Comparison of ENCODE assay signal across 18 cellular contexts in genomic region chr1:61956012-61956645, GRCh38.
DNase-seq lines count a peak whose midpoint lies in the region; ATAC-seq and TF ChIP-seq lines count a peak whose summit lies in the region.
"Had no signal": no experiment of that assay in that cellular context is flagged by ENCODE, and none has a peak within 500 bp of the region (broad histone marks: within the 10 kb centered on the region; RNA-seq: fewer than 3 reads in every experiment).

No MANE protein-coding gene starts in this region.

- ATAC-seq in GM18511 (IDR thresholded peaks at IDR 0.05; ENCODE audit: unreplicated experiment) = no peak
- ATAC-seq: Right ventricle myocardium inferior had no signal

- H3K4me3 ChIP-seq in AG10803 (ENCODE audit: low read length) = no peak overlapping the region
- no peak overlapping the region for H3K4me3 ChIP-seq in HUES6 (ENCODE audit: low read depth, low read length)
- no peak overlapping the region for H3K4me3 ChIP-seq in iPS-20b (ENCODE audit: low read length)
- H3K4me3 ChIP-seq: BLaER1 had no signal

- DNase-seq in AG10803 (ENCODE audit: low read depth) = peak; percentile 1
- DNase-seq in cerebellar cortex (ENCODE audit: low spot score) = peak; percentile 66
- DNase-seq in NOMO-1 (lab: John Stamatoyannopoulos, UW; ENCODE audit: unreplicated experiment in 2 of 2) = no peak
- DNase-seq in effector CD8-positive, alpha-beta T cell (lab: John Stamatoyannopoulos, UW) = no peak
- DNase-seq in activated CD8-positive, alpha-beta memory T cell treated with anti-CD3 and anti-CD28 coated beads, Interleukin-2, amount 50 U/mL, for 48 hours = no peak
- DNase-seq: CD4-positive, alpha-beta memory T cell; DMS53; EL; HCEC 1CT; NCI-H1105 treated with DMSO at 0.1 percent for 48 hours; NCI-H1694; NCI-H748 treated with DMSO at 0.1 percent for 48 hours; NK-92 treated with Interleukin-12 subunit alpha and Interleukin-12 subunit beta, amount 100 ng/mL, for 24 hours had no signal

- H3K9me3 ChIP-seq in HUES6 (ENCODE audit: control insufficient read depth, insufficient read depth, low read depth, low read length) (no peaks in the 10 kb centered on the region), iPS-20b (ENCODE audit: insufficient read depth, low read depth, low read length) (no peaks in the 10 kb centered on the region)
- H3K9me3 ChIP-seq: BLaER1 had no signal

- H3K27ac ChIP-seq in HUES6 (ENCODE audit: low read depth, low read length) (0 out of 2 replicates have a peak overlapping the region, but pooled peaks have one; percentile 43), iPS-20b (ENCODE audit: low read length) (peak overlapping the region; percentile 18)
- H3K27ac ChIP-seq: BLaER1 had no signal

- no peaks in the 10 kb centered on the region for H3K27me3 ChIP-seq in HUES6 (ENCODE audit: control insufficient read depth, insufficient read depth, low read length)
- H3K27me3 ChIP-seq in iPS-20b (ENCODE audit: insufficient read depth, low read length) = no peaks in the 10 kb centered on the region
- H3K27me3 ChIP-seq: BLaER1 had no signal

- H3K9ac ChIP-seq in HUES6 (ENCODE audit: low read length) (no peak overlapping the region), iPS-20b (ENCODE audit: low read depth, low read length) (peak overlapping the region; percentile 27; the same call in 1 of the 2 replicates)
- H3K9ac ChIP-seq: BLaER1 had no signal

- H3K4me1 ChIP-seq in HUES6 (ENCODE audit: control insufficient read depth, insufficient read depth, low read length) (peaks cover 39% of the 10 kb centered on the region), iPS-20b (ENCODE audit: insufficient read depth, low read length) (peaks cover 54% of the 10 kb centered on the region)
- H3K4me1 ChIP-seq: BLaER1 had no signal

- H3K36me3 ChIP-seq in HUES6 (ENCODE audit: control insufficient read depth, insufficient read depth, low read length) = 0 out of 2 replicates have a peak, but pooled peaks cover 3% of the 10 kb centered on the region
- H3K36me3 ChIP-seq in iPS-20b (ENCODE audit: insufficient read depth, low read depth, low read length) = no peaks in the 10 kb centered on the region
- H3K36me3 ChIP-seq: BLaER1 had no signal

- TF ChIP-seq CTCF in AG10803 (conservative IDR thresholded peaks at IDR 0.05; ENCODE audit: low read length) = no peak

Comparison
In these comparisons a context has a peak if more than half of its experiments do, and no peak if none do; other contexts are left out.
1. DNase-seq: peak in AG10803 (single experiment) and cerebellar cortex (single experiment); none in NOMO-1 (0 of 2), effector CD8-positive, alpha-beta T cell (single experiment) and activated CD8-positive, alpha-beta memory T cell treated with anti-CD3 and anti-CD28 coated beads, Interleukin-2, amount 50 U/mL, for 48 hours (single experiment).